11 cellular contexts compared by ENCODE assay signal in genomic region chr2:203804070-203804469, GRCh38.
A peak's percentile ranks its signal among the peaks of the same experiment; 100 is the strongest.
DNase-seq lines count a peak whose midpoint lies in the region; ATAC-seq and TF ChIP-seq lines count a peak whose summit lies in the region.
"Had no signal": no experiment of that assay in that cellular context is flagged by ENCODE, and none has a peak within 500 bp of the region (broad histone marks: within the 10 kb centered on the region; RNA-seq: fewer than 3 reads in every experiment).

No MANE protein-coding gene starts in this region.

- peaks cover 63% of the 10 kb centered on the region for H3K4me1 Mint-ChIP-seq in Calu3 (ENCODE audit: low read depth, unreplicated experiment)
- peaks cover 13 to 18% of the 10 kb centered on the region in 2 donors for H3K4me1 Mint-ChIP-seq in stimulated activated naive B cell treated with anti-CD40 and anti-IgM and Interleukin-4, amounts not matched to agents 10 μg/mL and 1 μg/mL and 100 μg/mL, for 72 hours

- intact Hi-C loops in Calu3 (cut with micrococcal nuclease; ENCODE audit: unreplicated experiment) = no loop called here
- intact Hi-C loops in colonic mucosa (cut with DNase I) = no loop called here
- intact Hi-C loops in thyroid gland (cut with DNase I) = no loop called here

- H3K27ac Mint-ChIP-seq in Calu3 (ENCODE audit: unreplicated experiment) = peak overlapping the region; percentile 35
- no peak overlapping the region for H3K27ac Mint-ChIP-seq in stimulated activated naive B cell treated with anti-CD40 and anti-IgM and Interleukin-4, amounts not matched to agents 10 μg/mL and 1 μg/mL and 100 μg/mL, for 72 hours
- H3K27ac Mint-ChIP-seq: nephron had no signal

- TF ChIP-seq CTCF in Calu3 (IDR thresholded peaks at IDR 0.05; ENCODE audit: unreplicated experiment) = no peak
- no peak for TF ChIP-seq CTCF in colonic mucosa (IDR thresholded peaks at IDR 0.05)
- no peak for TF ChIP-seq CTCF in thyroid gland (IDR thresholded peaks at IDR 0.05)

- ATAC-seq in stimulated activated naive B cell treated with anti-CD40 and anti-IgM and Interleukin-4, amounts not matched to agents 10 μg/mL and 1 μg/mL and 100 μg/mL, for 72 hours (replicated peaks) = no peak

- peak; percentile 70 for DNase-seq in Calu3
- peak; percentile 11 for DNase-seq in T-helper 22 cell (ENCODE audit: low read depth)
- DNase-seq in effector CD4-positive, alpha-beta T cell = peak; percentile 4
- no peak for DNase-seq in stimulated activated naive B cell treated with anti-CD40 and anti-IgM and Interleukin-4, amounts not matched to agents 10 μg/mL and 1 μg/mL and 100 μg/mL, for 72 hours
- no peak for DNase-seq in colonic mucosa
- DNase-seq in thyroid gland = no peak
- DNase-seq in SHP77 treated with DMSO at 0.1 percent for 48 hours (lab: John Stamatoyannopoulos, UW) = no peak
- DNase-seq: NCI-H1048 had no signal

- H3K9ac ChIP-seq in skeletal muscle satellite cell (ENCODE audit: low read depth, low read length) (peak overlapping the region; percentile 96), colonic mucosa (ENCODE audit: low read depth in 2 of 2, low read length in 2 of 2) (no peak overlapping the region)

- no peak overlapping the region for H3K4me3 Mint-ChIP-seq in Calu3 (ENCODE audit: low read depth, unreplicated experiment)
- no peak overlapping the region for H3K4me3 Mint-ChIP-seq in stimulated activated naive B cell treated with anti-CD40 and anti-IgM and Interleukin-4, amounts not matched to agents 10 μg/mL and 1 μg/mL and 100 μg/mL, for 72 hours
- H3K4me3 Mint-ChIP-seq: nephron had no signal

- H3K9me3 ChIP-seq in skeletal muscle satellite cell (replicated peaks; ENCODE audit: low read length) (no peaks in the 10 kb centered on the region), colonic mucosa (no peaks in the 10 kb centered on the region), thyroid gland (no peaks in the 10 kb centered on the region)
- H3K9me3 ChIP-seq: adrenal gland had no signal

- no peaks in the 10 kb centered on the region for H3K27me3 Mint-ChIP-seq in Calu3 (ENCODE audit: unreplicated experiment)
- peaks cover 38 to 50% of the 10 kb centered on the region in 2 donors for H3K27me3 Mint-ChIP-seq in stimulated activated naive B cell treated with anti-CD40 and anti-IgM and Interleukin-4, amounts not matched to agents 10 μg/mL and 1 μg/mL and 100 μg/mL, for 72 hours

- H3K9me3 Mint-ChIP-seq in Calu3 (ENCODE audit: low read depth, unreplicated experiment) = peaks cover 2% of the 10 kb centered on the region
- H3K9me3 Mint-ChIP-seq in stimulated activated naive B cell treated with anti-CD40 and anti-IgM and Interleukin-4, amounts not matched to agents 10 μg/mL and 1 μg/mL and 100 μg/mL, for 72 hours = peaks cover 7 to 14% of the 10 kb centered on the region in 2 donors

- H3K36me3 Mint-ChIP-seq in Calu3 (ENCODE audit: insufficient read depth, unreplicated experiment) = peaks cover 16% of the 10 kb centered on the region
- H3K36me3 Mint-ChIP-seq in stimulated activated naive B cell treated with anti-CD40 and anti-IgM and Interleukin-4, amounts not matched to agents 10 μg/mL and 1 μg/mL and 100 μg/mL, for 72 hours = peaks cover 6 to 8% of the 10 kb centered on the region in 2 donors

- no peak for TF ChIP-seq POLR2A in thyroid gland (IDR thresholded peaks at IDR 0.05)

- H3K36me3 ChIP-seq in skeletal muscle satellite cell (ENCODE audit: insufficient read depth, low read length) = no peaks in the 10 kb centered on the region
- H3K36me3 ChIP-seq in colonic mucosa = no peaks in the 10 kb centered on the region
- no peaks in the 10 kb centered on the region for H3K36me3 ChIP-seq in thyroid gland
- H3K36me3 ChIP-seq: adrenal gland had no signal

- H3K4me1 ChIP-seq in skeletal muscle satellite cell (ENCODE audit: control insufficient read depth, insufficient read depth, low read length) (peaks cover 75% of the 10 kb centered on the region), colonic mucosa (no peaks in the 10 kb centered on the region), thyroid gland (peaks cover 1% of the 10 kb centered on the region in 2 donors)
- H3K4me1 ChIP-seq: adrenal gland had no signal

- 52 to 66% methylated on average over 4 of the region's 4 CpGs for WGBS in thyroid gland, 2 donors

- H3K4me3 ChIP-seq in skeletal muscle satellite cell (ENCODE audit: low read length) (no peak overlapping the region), colonic mucosa (no peak overlapping the region), thyroid gland (replicated peaks in 1 of 3) (no peak overlapping the region)
- H3K4me3 ChIP-seq: adrenal gland had no signal

- H3K27ac ChIP-seq in colonic mucosa = no peak overlapping the region
- no peak overlapping the region for H3K27ac ChIP-seq in thyroid gland

- H3K27me3 ChIP-seq in skeletal muscle satellite cell (ENCODE audit: control insufficient read depth, insufficient read depth, low read length) = no peaks in the 10 kb centered on the region
- H3K27me3 ChIP-seq in colonic mucosa = no peaks in the 10 kb centered on the region
- H3K27me3 ChIP-seq in thyroid gland = no peaks in the 10 kb centered on the region
- H3K27me3 ChIP-seq: adrenal gland had no signal

- CTCF ChIA-PET in Calu3 (lab: Charles Lee) = interaction anchor here (0.8 to 2.4 kb wide), 2 partner anchors 11 to 156 kb away, joined by 3 to 5 read pairs; no protein-coding TSS in a partner anchor

- H3K4me2 ChIP-seq in skeletal muscle satellite cell (ENCODE audit: low read length) = peak overlapping the region; percentile 67

- BruUV-seq in Calu3 (replicated peaks; lab: Mats Ljungman, UMichigan) = no TSS peak

Comparison
In these comparisons a context has a peak if more than half of its experiments do, and no peak if none do; other contexts are left out.
1. DNase-seq: peak in Calu3 (single experiment), T-helper 22 cell (single experiment) and effector CD4-positive, alpha-beta T cell (single experiment); none in stimulated activated naive B cell treated with anti-CD40 and anti-IgM and Interleukin-4, amounts not matched to agents 10 μg/mL and 1 μg/mL and 100 μg/mL, for 72 hours (single experiment), colonic mucosa (single experiment), thyroid gland (0 of 2) and SHP77 treated with DMSO at 0.1 percent for 48 hours (single experiment).